ENCODE assay signal across 25 cellular contexts in genomic region chr17:42547001-42547461, GRCh38. TPM values are rescaled to one million over a fixed set of nuclear protein-coding genes. Genes with fewer than 3 reads are reported as not detected.
A peak's percentile ranks its signal among the peaks of the same experiment; 100 is the strongest.
DNase-seq lines count a peak whose midpoint lies in the region; FAIRE-seq and TF ChIP-seq lines count a peak whose summit lies in the region.
"Had no signal": no experiment of that assay in that cellular context is flagged by ENCODE, and none has a peak within 500 bp of the region (broad histone marks: within the 10 kb centered on the region; RNA-seq: fewer than 3 reads in every experiment).

No MANE protein-coding gene starts in this region.

- no peak overlapping the region for H3K4me3 Mint-ChIP-seq in glutamatergic neuron (ENCODE audit: unreplicated experiment)
- H3K4me3 Mint-ChIP-seq: dendritic cell treated with granulocyte-macrophage colony-stimulating factor and Interleukin-4, amounts not matched to agents 40 ng/mL and 50 ng/mL, for 4 days had no signal

- peak; percentile 33 for FAIRE-seq in GM12892 (lab: Jason Lieb, UNC)
- FAIRE-seq: RCC 7860 had no signal

- DNase-seq in DMS 273 (lab: John Stamatoyannopoulos, UW; ENCODE audit: unreplicated experiment) (peak; percentile 42), DMS 273 treated with DMSO at 0.1 percent for 48 hours (lab: John Stamatoyannopoulos, UW) (no peak), GM12892 (ENCODE audit: insufficient read length) (no peak), glutamatergic neuron (no peak), neuronal stem cell (ENCODE audit: low spot score) (no peak), NCI-H748 treated with DMSO at 0.1 percent for 48 hours (lab: John Stamatoyannopoulos, UW) (no peak), DMS79 (lab: John Stamatoyannopoulos, UW) (no peak)
- no peak for DNase-seq in activated CD4-positive, CD25-positive, alpha-beta regulatory T cell (lab: John Stamatoyannopoulos, UW)
- DNase-seq: activated CD4-positive, alpha-beta T cell treated with anti-CD3 and anti-CD28 coated beads, Interleukin-2, amount 50 U/mL, for 48 hours; activated gamma-delta T cell treated with Interleukin-2 at 50 U/mL for 16 hours; CD8-positive, alpha-beta memory T cell; NCI-H1105 treated with DMSO at 0.1 percent for 48 hours; NCI-H2081; NCI-H446; NK-92 treated with Interleukin-12 subunit alpha and Interleukin-12 subunit beta, amount 100 ng/mL, for 24 hours; spleen; stimulated activated CD4-positive, alpha-beta T cell treated with anti-CD3 and anti-CD28 coated beads, Interleukin-4, amount 100 ng/mL, for 1 hour; stimulated activated naive CD8-positive, alpha-beta T cell treated with anti-CD3 and anti-CD28 coated beads, Interleukin-15, amount 100 ng/mL, for 72 hours had no signal

- no peak overlapping the region for H2BK12ac ChIP-seq in neuronal stem cell (ENCODE audit: low read length)

- peak overlapping the region; percentile 73 for H3K27ac Mint-ChIP-seq in glutamatergic neuron (ENCODE audit: unreplicated experiment)
- H3K27ac Mint-ChIP-seq: CD8-positive, alpha-beta memory T cell; dendritic cell treated with granulocyte-macrophage colony-stimulating factor and Interleukin-4, amounts not matched to agents 40 ng/mL and 50 ng/mL, for 4 days; T-helper 2 cell treated with Interferon-gamma antibody and Interleukin-4, amounts not matched to agents 5 μg/mL and 100 μg/mL, for 36 hours had no signal

- H2AFZ ChIP-seq in neuronal stem cell (ENCODE audit: low read length): no peak overlapping the region

- H2BK5ac ChIP-seq in neuronal stem cell (ENCODE audit: low read length): no peak overlapping the region

- H4K91ac ChIP-seq in neuronal stem cell (ENCODE audit: low read depth, low read length, poor library complexity): no peak overlapping the region

- H3K4me1 Mint-ChIP-seq in glutamatergic neuron (ENCODE audit: low read depth, unreplicated experiment): peaks cover 8% of the 10 kb centered on the region

- no peak overlapping the region for H3K27ac ChIP-seq in neuronal stem cell (replicated peaks; ENCODE audit: low read length)
- H3K27ac ChIP-seq: 22Rv1, HL-60, spleen, tibial nerve had no signal

- no CpG with 5 or more reads among the region's 23 CpGs for WGBS in neuronal stem cell (ENCODE audit: extremely low coverage in 2 of 2, insufficient read length in 2 of 2, insufficient replicate concordance in 1 of 2), 2 donors

- H3K4me3 ChIP-seq in neuronal stem cell (ENCODE audit: low read length in 2 of 2): no peak overlapping the region
- H3K4me3 ChIP-seq: HAP-1, tibial nerve had no signal

- H3K18ac ChIP-seq in neuronal stem cell (ENCODE audit: low read length): no peak overlapping the region

- H3K23ac ChIP-seq in neuronal stem cell (ENCODE audit: low read depth, low read length, poor library complexity): peak overlapping the region; percentile 98

- H3K27me3 Mint-ChIP-seq in glutamatergic neuron (ENCODE audit: unreplicated experiment): peaks cover 12% of the 10 kb centered on the region
- H3K27me3 Mint-ChIP-seq: CD8-positive, alpha-beta memory T cell; stimulated activated naive CD8-positive, alpha-beta T cell treated with anti-CD3 and anti-CD28 coated beads, Interleukin-15, amount 100 ng/mL, for 72 hours had no signal

- no peak overlapping the region for H3K14ac ChIP-seq in neuronal stem cell (ENCODE audit: low read length)

- H4K8ac ChIP-seq in neuronal stem cell (ENCODE audit: low read depth, low read length): no peak overlapping the region

- H3K79me1 ChIP-seq in neuronal stem cell (ENCODE audit: low read depth, low read length): peaks cover 1% of the 10 kb centered on the region

- peaks cover 8% of the 10 kb centered on the region for H3K9me3 Mint-ChIP-seq in glutamatergic neuron (ENCODE audit: unreplicated experiment)
- H3K9me3 Mint-ChIP-seq: CD8-positive, alpha-beta memory T cell; dendritic cell treated with granulocyte-macrophage colony-stimulating factor and Interleukin-4, amounts not matched to agents 40 ng/mL and 50 ng/mL, for 4 days; stimulated activated naive CD8-positive, alpha-beta T cell treated with anti-CD3 and anti-CD28 coated beads, Interleukin-15, amount 100 ng/mL, for 72 hours; T-helper 2 cell treated with Interferon-gamma antibody and Interleukin-4, amounts not matched to agents 5 μg/mL and 100 μg/mL, for 36 hours had no signal

- peaks cover 0 to 5% of the 10 kb centered on the region in 2 donors for H3K4me1 ChIP-seq in neuronal stem cell (ENCODE audit: control insufficient read depth in 2 of 2, insufficient read depth in 1 of 2, low read depth in 1 of 2, low read length in 2 of 2)
- H3K4me1 ChIP-seq: HAP-1 had no signal

- no peak for TF ChIP-seq CTCF in glutamatergic neuron (IDR thresholded peaks at IDR 0.05; ENCODE audit: partially characterized antibody, unreplicated experiment)

- H3K27me3 ChIP-seq in neuronal stem cell (ENCODE audit: control insufficient read depth in 3 of 3, insufficient read depth in 3 of 3, low read depth in 1 of 3, low read length in 3 of 3): no peaks in the 10 kb centered on the region
- H3K27me3 ChIP-seq: tibial nerve had no signal

- no peaks in the 10 kb centered on the region for H3K9me3 ChIP-seq in neuronal stem cell (replicated peaks in 1 of 2; ENCODE audit: control insufficient read depth in 2 of 2, insufficient read depth in 1 of 2, low read depth in 1 of 2, low read length in 2 of 2)
- H3K9me3 ChIP-seq: HAP-1, spleen, tibial nerve had no signal

- H2AK5ac ChIP-seq in neuronal stem cell (ENCODE audit: low read depth, low read length): peak overlapping the region; percentile 46

- H3K36me3 Mint-ChIP-seq in glutamatergic neuron (ENCODE audit: unreplicated experiment): no peaks in the 10 kb centered on the region

- H3K36me3 ChIP-seq in neuronal stem cell (replicated peaks in 1 of 2; ENCODE audit: control insufficient read depth in 2 of 2, insufficient read depth in 2 of 2, low read length in 2 of 2): peaks cover 12 to 28% of the 10 kb centered on the region in 2 donors

- no peak overlapping the region for H3K4ac ChIP-seq in neuronal stem cell (ENCODE audit: low read length)

- no peak overlapping the region for H2BK120ac ChIP-seq in neuronal stem cell (ENCODE audit: low read depth, low read length)

- H3K9ac ChIP-seq in neuronal stem cell (ENCODE audit: low read depth, low read length, poor library complexity): no peak overlapping the region

- H2BK15ac ChIP-seq in neuronal stem cell (ENCODE audit: low read length): no peak overlapping the region

- no peak overlapping the region for H3K4me2 ChIP-seq in neuronal stem cell (ENCODE audit: insufficient read depth, low read length, poor library complexity, severe bottlenecking)

- TF ChIP-seq POLR2A in GM12892 (IDR thresholded peaks at IDR 0.05; ENCODE audit: low read depth, low read length): no peak

RNA-seq across cellular contexts. Expression of gene HSD17B1, which starts 5.7 kb away (rescaled TPM):
- 0.78 TPM for polyA plus RNA-seq in GM12892 (2012; ENCODE audit: missing spikeins)
- 4.1 TPM for total RNA-seq in glutamatergic neuron (ENCODE audit: unreplicated experiment)
- 1.6 TPM for polyA plus RNA-seq in neuronal stem cell (2013, experiment 1 of 2)
- polyA plus RNA-seq in neuronal stem cell (2013, experiment 2 of 2): 1.8 TPM

RNA-seq across cellular contexts. Expression of gene NAGLU, which starts 11.0 kb away (rescaled TPM):
- polyA plus RNA-seq in GM12892 (2012; ENCODE audit: missing spikeins): 6.6 TPM
- total RNA-seq in glutamatergic neuron (ENCODE audit: unreplicated experiment): 42.8 TPM
- 6.6 TPM for polyA plus RNA-seq in neuronal stem cell (2013, experiment 1 of 2)
- 6.4 TPM for polyA plus RNA-seq in neuronal stem cell (2013, experiment 2 of 2)

RNA-seq across cellular contexts. Expression of gene COASY, which starts 14.9 kb away (rescaled TPM):
- polyA plus RNA-seq in GM12892 (2012; ENCODE audit: missing spikeins): 40.8 TPM
- total RNA-seq in glutamatergic neuron (ENCODE audit: unreplicated experiment): 57.4 TPM
- polyA plus RNA-seq in neuronal stem cell (2013, experiment 1 of 2): 74.9 TPM
- 76.5 TPM for polyA plus RNA-seq in neuronal stem cell (2013, experiment 2 of 2)

RNA-seq across cellular contexts. Expression of gene MLX, which starts 19.9 kb away (rescaled TPM):
- 35.1 TPM for polyA plus RNA-seq in GM12892 (2012; ENCODE audit: missing spikeins)
- total RNA-seq in glutamatergic neuron (ENCODE audit: unreplicated experiment): 62.5 TPM
- 25.1 TPM for polyA plus RNA-seq in neuronal stem cell (2013, experiment 1 of 2)
- polyA plus RNA-seq in neuronal stem cell (2013, experiment 2 of 2): 25.5 TPM

RNA-seq across cellular contexts. Expression of gene PSMC3IP, which starts 30.5 kb away (rescaled TPM):
- 12.3 TPM for polyA plus RNA-seq in GM12892 (2012; ENCODE audit: missing spikeins)
- 12.0 TPM for total RNA-seq in glutamatergic neuron (ENCODE audit: unreplicated experiment)
- 27.2 TPM for polyA plus RNA-seq in neuronal stem cell (2013, experiment 1 of 2)
- 27.4 TPM for polyA plus RNA-seq in neuronal stem cell (2013, experiment 2 of 2)
